Comparison of ENCODE assay signal across 20 cellular contexts in genomic region chr10:1625731-1626130, GRCh38.
"Had no signal": no experiment of that assay in that cellular context is flagged by ENCODE, and none has a peak within 500 bp of the region (broad histone marks: within the 10 kb centered on the region; RNA-seq: fewer than 3 reads in every experiment).

No MANE protein-coding gene starts in this region.

- H3K27ac ChIP-seq: HL-60, SJSA1, SK-N-MC had no signal

- DNase-seq: KBM-7, MG63, NCI-H1092, NCI-H1105 treated with DMSO at 0.1 percent for 48 hours, NCI-H1417 treated with DMSO at 0.1 percent for 48 hours, NCI-H146, NCI-H1694 treated with DMSO at 0.1 percent for 48 hours, NCI-H1930, NCI-H2081, NCI-H2107, NCI-H2227 treated with DMSO at 0.1 percent for 48 hours, NCI-H524, NCI-H526 treated with DMSO at 0.1 percent for 48 hours, NCI-H748 treated with DMSO at 0.1 percent for 48 hours, Right ventricle myocardium superior, RPMI8226, SIG-M5 had no signal

- H3K27me3 ChIP-seq: SJSA1 had no signal

- H3K4me1 ChIP-seq: SJSA1 had no signal

- H3K9me3 ChIP-seq: MG63, SJSA1 had no signal
